In genomic region chr10:51416494-51416893, GRCh38 we compare ENCODE assay signal across 7 cellular contexts.
"Had no signal": no experiment of that assay in that cellular context is flagged by ENCODE, and none has a peak within 500 bp of the region (broad histone marks: within the 10 kb centered on the region; RNA-seq: fewer than 3 reads in every experiment).

No MANE protein-coding gene starts in this region.

- H3K27ac Mint-ChIP-seq: HFFc6, IgD-negative memory B cell had no signal

- H3K4me1 ChIP-seq: HAP-1 had no signal

- H3K36me3 ChIP-seq: HAP-1 had no signal

- DNase-seq: GOT3, H7, HFFc6, KBM-7 had no signal

- H3K9me3 ChIP-seq: HAP-1 had no signal

- H3K4me3 ChIP-seq: HAP-1 had no signal

- H3K4me3 Mint-ChIP-seq: HFFc6, IgD-negative memory B cell had no signal

- H3K36me3 Mint-ChIP-seq: IgD-negative memory B cell had no signal

- ATAC-seq: HCT116 had no signal

- H3K27me3 Mint-ChIP-seq: IgD-negative memory B cell had no signal

- H3K9me3 Mint-ChIP-seq: HFFc6, IgD-negative memory B cell had no signal
